In the genomic region with DNA sequence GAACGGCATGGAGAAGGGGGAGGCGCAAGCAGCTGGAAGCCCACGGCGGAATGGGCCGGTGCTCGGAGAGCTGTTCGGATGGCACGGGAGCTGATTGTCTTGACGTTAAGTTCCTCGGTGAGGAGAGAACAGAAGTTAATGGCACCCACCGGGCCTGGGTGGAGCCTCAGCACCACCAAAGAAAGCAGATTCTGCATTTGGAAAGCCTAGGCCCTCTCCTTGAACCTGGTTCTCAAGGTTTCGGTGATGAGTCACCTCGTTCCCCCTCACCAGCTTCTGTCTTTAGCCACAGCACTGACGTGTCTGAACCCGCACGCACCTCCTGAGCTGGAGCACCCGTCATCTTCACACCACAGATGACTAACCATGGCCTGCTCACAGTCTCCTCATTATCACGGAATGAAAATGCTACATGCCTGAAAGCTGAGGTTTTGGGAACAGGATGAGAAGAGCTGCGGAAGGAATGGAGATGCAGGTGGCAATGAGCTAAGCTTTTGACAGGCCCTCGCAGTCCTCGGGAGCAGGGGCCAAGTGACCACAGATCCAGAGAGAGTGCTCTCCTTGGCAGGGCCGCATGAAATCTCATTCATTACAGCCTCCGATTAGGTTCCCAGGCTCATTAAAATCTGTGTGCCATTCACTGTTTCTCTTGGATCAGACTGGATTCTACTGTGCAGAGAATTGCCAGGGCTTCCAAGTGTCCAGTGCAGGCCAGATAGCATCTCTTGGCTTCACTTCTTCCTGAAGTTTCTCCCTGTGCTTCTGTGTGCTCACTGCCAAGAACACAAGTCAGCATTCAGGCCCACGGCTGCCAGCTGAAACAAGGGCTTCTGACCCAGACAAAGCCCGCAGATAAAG, we compare ENCODE assay signal across 8 cellular contexts.
DNase-seq lines count a peak whose midpoint lies in the region; ATAC-seq, FAIRE-seq and TF ChIP-seq lines count a peak whose summit lies in the region.

No MANE protein-coding gene starts in this region.

- peaks cover 0 to 27% (median 11%) of the 10 kb centered on the region in 12 donors for H3K4me1 ChIP-seq in heart left ventricle

- ATAC-seq in HG03108 (IDR thresholded peaks at IDR 0.05; ENCODE audit: unreplicated experiment) (peak; percentile 82), heart left ventricle (peak; percentile 85 to 94 (median 94))

- H3K9me3 Mint-ChIP-seq in activated T-cell treated with anti-CD3 and anti-CD28 coated beads, Interleukin-2, amount 50 U/mL, for 24 hours, result no peaks in the 10 kb centered on the region

- H3K4me3 Mint-ChIP-seq in activated T-cell treated with anti-CD3 and anti-CD28 coated beads, Interleukin-2, amount 50 U/mL, for 24 hours, result no peak overlapping the region

- peak; percentile 61 for FAIRE-seq in GM18507 (lab: Jason Lieb, UNC)

- DNase-seq in GM18507 (ENCODE audit: extremely low spot score, insufficient read length, low read depth), result peak; percentile 62
- peak; percentile 53 for DNase-seq in activated T-cell treated with anti-CD3 and anti-CD28 coated beads, Interleukin-2, amount 50 U/mL, for 24 hours
- peak; percentile 67 to 89 (median 72) for DNase-seq in heart left ventricle
- peak; percentile 32 for DNase-seq in stimulated activated CD4-positive, alpha-beta T cell treated with anti-CD3 and anti-CD28 coated beads, Interleukin-4, amount 100 ng/mL, for 1 hour
- no peak for DNase-seq in NCI-H1417 treated with DMSO at 0.1 percent for 48 hours (lab: John Stamatoyannopoulos, UW)
- no peak for DNase-seq in NCI-H187 (lab: John Stamatoyannopoulos, UW)
- DNase-seq in COR-L47 (lab: John Stamatoyannopoulos, UW), result no peak

- H3K4me3 ChIP-seq in heart left ventricle, result no peak overlapping the region

- intact Hi-C loops in heart left ventricle (cut with DNase I), result loop anchor here in 4 of 10 donors (1.0 to 5.0 kb wide), 4 partner anchors 37 to 43 kb away; no protein-coding TSS in a partner anchor

- peaks cover 28% of the 10 kb centered on the region for H3K4me1 Mint-ChIP-seq in activated T-cell treated with anti-CD3 and anti-CD28 coated beads, Interleukin-2, amount 50 U/mL, for 24 hours (ENCODE audit: low read depth)

- TF ChIP-seq POLR2A in heart left ventricle (IDR thresholded peaks at IDR 0.05), result no peak

- TF ChIP-seq CTCF in heart left ventricle (IDR thresholded peaks at IDR 0.05), result no peak

- H3K9me3 ChIP-seq in heart left ventricle, result no peaks in the 10 kb centered on the region

- H3K27me3 Mint-ChIP-seq in activated T-cell treated with anti-CD3 and anti-CD28 coated beads, Interleukin-2, amount 50 U/mL, for 24 hours, result peaks cover 22% of the 10 kb centered on the region

- H3K27me3 ChIP-seq in heart left ventricle, result no peaks in the 10 kb centered on the region

- 66 to 73% (median 71%) methylated on average over 24 to 25 of the region's 25 CpGs for WGBS in heart left ventricle, 4 donors

- H3K36me3 Mint-ChIP-seq in activated T-cell treated with anti-CD3 and anti-CD28 coated beads, Interleukin-2, amount 50 U/mL, for 24 hours (ENCODE audit: low read depth), result no peaks in the 10 kb centered on the region

- no peaks in the 10 kb centered on the region for H3K36me3 ChIP-seq in heart left ventricle

- H3K27ac Mint-ChIP-seq in activated T-cell treated with anti-CD3 and anti-CD28 coated beads, Interleukin-2, amount 50 U/mL, for 24 hours, result peak overlapping the region; percentile 41

- peak overlapping the region; percentile 11 to 88 (median 67) for H3K27ac ChIP-seq in heart left ventricle

Comparison
In these comparisons a context has a peak if more than half of its experiments do, and no peak if none do; other contexts are left out.
1. DNase-seq: peak in GM18507 (single experiment), activated T-cell treated with anti-CD3 and anti-CD28 coated beads, Interleukin-2, amount 50 U/mL, for 24 hours (single experiment), heart left ventricle (5 of 5) and stimulated activated CD4-positive, alpha-beta T cell treated with anti-CD3 and anti-CD28 coated beads, Interleukin-4, amount 100 ng/mL, for 1 hour (single experiment); none in NCI-H1417 treated with DMSO at 0.1 percent for 48 hours (single experiment), NCI-H187 (0 of 2) and COR-L47 (single experiment).